ENCODE assay signal across 18 cellular contexts in genomic region chr10:102738692-102739121, GRCh38. TPM values are rescaled to one million over a fixed set of nuclear protein-coding genes. Genes with fewer than 3 reads are reported as not detected.
DNase-seq lines count a peak whose midpoint lies in the region; ATAC-seq, FAIRE-seq and TF ChIP-seq lines count a peak whose summit lies in the region.
"Had no signal": no experiment of that assay in that cellular context is flagged by ENCODE, and none has a peak within 500 bp of the region (broad histone marks: within the 10 kb centered on the region; RNA-seq: fewer than 3 reads in every experiment).

No MANE protein-coding gene starts in this region.

- H3K79me2 ChIP-seq in parathyroid adenoma = peaks cover under 1% of the 10 kb centered on the region

- H3K4me2 ChIP-seq in parathyroid adenoma (ENCODE audit: low read length) = no peak overlapping the region

- H3K36me3 ChIP-seq in parathyroid adenoma (ENCODE audit: control insufficient read depth, insufficient read depth, low read length) = no peaks in the 10 kb centered on the region
- H3K36me3 ChIP-seq: adrenal gland had no signal

- H3K4me3 Mint-ChIP-seq in activated T-cell treated with anti-CD3 and anti-CD28 coated beads, Interleukin-2, amount 50 U/mL, for 24 hours = no peak overlapping the region
- no peak overlapping the region for H3K4me3 Mint-ChIP-seq in activated naive CD8-positive, alpha-beta T cell treated with anti-CD3 and anti-CD28 coated beads, Interleukin-2, amount 50 U/mL, for 24 hours
- H3K4me3 Mint-ChIP-seq: neural crest cell had no signal

- peak overlapping the region; percentile 57 for H3K27ac ChIP-seq in parathyroid adenoma
- H3K27ac ChIP-seq: suprapubic skin, VCaP had no signal

- H3K9ac ChIP-seq in parathyroid adenoma = no peak overlapping the region

- H3K27ac Mint-ChIP-seq in activated T-cell treated with anti-CD3 and anti-CD28 coated beads, Interleukin-2, amount 50 U/mL, for 24 hours = peak overlapping the region; percentile 44
- peak overlapping the region; percentile 31 for H3K27ac Mint-ChIP-seq in activated naive CD8-positive, alpha-beta T cell treated with anti-CD3 and anti-CD28 coated beads, Interleukin-2, amount 50 U/mL, for 24 hours

- H3K9me3 ChIP-seq in parathyroid adenoma (ENCODE audit: control insufficient read depth, low read length) = no peaks in the 10 kb centered on the region
- H3K9me3 ChIP-seq: adrenal gland, suprapubic skin had no signal

- H3K27me3 ChIP-seq in parathyroid adenoma (ENCODE audit: control insufficient read depth, insufficient read depth, low read length) = no peaks in the 10 kb centered on the region
- H3K27me3 ChIP-seq: adrenal gland, suprapubic skin had no signal

- TF ChIP-seq CTCF in parathyroid adenoma (IDR thresholded peaks at IDR 0.05) = no peak

- no peak for ATAC-seq in activated naive CD8-positive, alpha-beta T cell treated with anti-CD3 and anti-CD28 coated beads, Interleukin-2, amount 50 U/mL, for 24 hours
- ATAC-seq in GM18520 (IDR thresholded peaks at IDR 0.05; ENCODE audit: unreplicated experiment) = no peak

- H3K27me3 Mint-ChIP-seq in activated T-cell treated with anti-CD3 and anti-CD28 coated beads, Interleukin-2, amount 50 U/mL, for 24 hours = no peaks in the 10 kb centered on the region
- no peaks in the 10 kb centered on the region for H3K27me3 Mint-ChIP-seq in activated naive CD8-positive, alpha-beta T cell treated with anti-CD3 and anti-CD28 coated beads, Interleukin-2, amount 50 U/mL, for 24 hours

- no peaks in the 10 kb centered on the region for H3K9me3 Mint-ChIP-seq in activated T-cell treated with anti-CD3 and anti-CD28 coated beads, Interleukin-2, amount 50 U/mL, for 24 hours
- H3K9me3 Mint-ChIP-seq in activated naive CD8-positive, alpha-beta T cell treated with anti-CD3 and anti-CD28 coated beads, Interleukin-2, amount 50 U/mL, for 24 hours = peaks cover 6% of the 10 kb centered on the region

- H3K4me3 ChIP-seq in parathyroid adenoma (ENCODE audit: low read depth, low read length) = no peak overlapping the region
- H3K4me3 ChIP-seq: adrenal gland, skin epidermis, suprapubic skin had no signal

- peaks cover 9% of the 10 kb centered on the region for H3K4me1 ChIP-seq in parathyroid adenoma

- FAIRE-seq in frontal cortex (lab: Jason Lieb, UNC) = no peak
- FAIRE-seq: A204.1 had no signal

- H3K4me1 Mint-ChIP-seq in activated T-cell treated with anti-CD3 and anti-CD28 coated beads, Interleukin-2, amount 50 U/mL, for 24 hours (ENCODE audit: low read depth) = peaks cover 7% of the 10 kb centered on the region
- H3K4me1 Mint-ChIP-seq in activated naive CD8-positive, alpha-beta T cell treated with anti-CD3 and anti-CD28 coated beads, Interleukin-2, amount 50 U/mL, for 24 hours = peaks cover 14% of the 10 kb centered on the region

- no peak overlapping the region for H2AFZ ChIP-seq in parathyroid adenoma

- DNase-seq in activated T-cell treated with anti-CD3 and anti-CD28 coated beads, Interleukin-2, amount 50 U/mL, for 24 hours = no peak
- DNase-seq in activated T-cell treated with anti-CD3 and anti-CD28 coated beads, Interleukin-2, amount 50 U/mL, for 1 hour = no peak
- DNase-seq in NOMO-1 treated with DMSO at 0.1 percent for 48 hours (lab: John Stamatoyannopoulos, UW; ENCODE audit: unreplicated experiment) (peak; percentile 75), NCI-H2107 treated with DMSO at 0.1 percent for 48 hours (lab: John Stamatoyannopoulos, UW; ENCODE audit: unreplicated experiment) (no peak), frontal cortex (ENCODE audit: low spot score in 2 of 2) (no peak)
- no peak for DNase-seq in activated naive CD8-positive, alpha-beta T cell treated with anti-CD3 and anti-CD28 coated beads, Interleukin-2, amount 50 U/mL, for 24 hours
- DNase-seq: activated CD8-positive, alpha-beta memory T cell treated with anti-CD3 and anti-CD28 coated beads, Interleukin-2, amount 50 U/mL, for 4 hours; adrenal gland; hippocampal formation; NCI-H510A; SHP77 had no signal

- H3K36me3 Mint-ChIP-seq in activated T-cell treated with anti-CD3 and anti-CD28 coated beads, Interleukin-2, amount 50 U/mL, for 24 hours (ENCODE audit: low read depth) = peaks cover 44% of the 10 kb centered on the region
- peaks cover 12% of the 10 kb centered on the region for H3K36me3 Mint-ChIP-seq in activated naive CD8-positive, alpha-beta T cell treated with anti-CD3 and anti-CD28 coated beads, Interleukin-2, amount 50 U/mL, for 24 hours (ENCODE audit: low read depth)

RNA-seq across cellular contexts. Expression of gene WBP1L, which starts 5.0 kb away (rescaled TPM):
- total RNA-seq in frontal cortex = 15.5 TPM

RNA-seq across cellular contexts. Expression of gene SFXN2, which starts 24.3 kb away (rescaled TPM):
- 4.1 TPM for total RNA-seq in frontal cortex

RNA-seq across cellular contexts. Expression of gene ARL3, which starts 24.5 kb away (rescaled TPM):
- total RNA-seq in frontal cortex = 32.2 TPM
